Comparison of ENCODE assay signal across 15 cellular contexts in genomic region chr19:39935262-39935661, GRCh38. TPM values are rescaled to one million over a fixed set of nuclear protein-coding genes. Genes with fewer than 3 reads are reported as not detected.
A peak's percentile ranks its signal among the peaks of the same experiment; 100 is the strongest.
DNase-seq lines count a peak whose midpoint lies in the region; ATAC-seq and TF ChIP-seq lines count a peak whose summit lies in the region.
"Had no signal": no experiment of that assay in that cellular context is flagged by ENCODE, and none has a peak within 500 bp of the region (broad histone marks: within the 10 kb centered on the region; RNA-seq: fewer than 3 reads in every experiment).

No MANE protein-coding gene starts in this region.

- DNase-seq in activated CD4-positive, alpha-beta memory T cell treated with anti-CD3 and anti-CD28 coated beads for 36 hours = no peak
- no peak for DNase-seq in activated CD4-positive, alpha-beta memory T cell treated with anti-CD3 and anti-CD28 coated beads, Interleukin-2, amount 10 ng/mL, durations not matched to agents 7 days and 5 days
- no peak for DNase-seq in HCT116 (ENCODE audit: low read depth, low spot score)
- no peak for DNase-seq in colonic mucosa
- DNase-seq in stimulated activated effector memory CD8-positive, alpha-beta T cell treated with anti-CD3 and anti-CD28 coated beads, Interleukin-12 subunit alpha, Interleukin-12 subunit beta, amount 100 ng/mL, for 72 hours (ENCODE audit: low spot score in 2 of 2) = no peak
- DNase-seq in NCI-H748 treated with DMSO at 0.1 percent for 48 hours (lab: John Stamatoyannopoulos, UW) = no peak
- DNase-seq in HFFc6 = no peak
- no peak for DNase-seq in hepatic stellate cell (ENCODE audit: low spot score)
- DNase-seq: dermis blood vessel endothelial cell, esophagus squamous epithelium, left cardiac atrium, NCI-H1694 treated with DMSO at 0.1 percent for 48 hours, PC-3, testis had no signal

- no peak overlapping the region for H3K9ac ChIP-seq in HCT116 (ENCODE audit: low read length)
- H3K9ac ChIP-seq in colonic mucosa (ENCODE audit: low read depth in 2 of 2, low read length in 2 of 2) = peak overlapping the region in 1 of 2 donors; percentile 71

- H3K4me1 Mint-ChIP-seq in activated CD4-positive, alpha-beta memory T cell treated with anti-CD3 and anti-CD28 coated beads for 36 hours (ENCODE audit: low read depth) = peaks cover 55% of the 10 kb centered on the region
- peaks cover 43% of the 10 kb centered on the region for H3K4me1 Mint-ChIP-seq in activated CD4-positive, alpha-beta memory T cell treated with anti-CD3 and anti-CD28 coated beads, Interleukin-2, amount 10 ng/mL, durations not matched to agents 7 days and 5 days
- peaks cover 47% of the 10 kb centered on the region for H3K4me1 Mint-ChIP-seq in stimulated activated effector memory CD8-positive, alpha-beta T cell treated with anti-CD3 and anti-CD28 coated beads, Interleukin-12 subunit alpha, Interleukin-12 subunit beta, amount 100 ng/mL, for 72 hours
- H3K4me1 Mint-ChIP-seq in HFFc6 (ENCODE audit: low read depth) = no peaks in the 10 kb centered on the region

- H3K4me1 ChIP-seq in HCT116 (ENCODE audit: control insufficient read depth in 1 of 2, insufficient read depth in 2 of 2, low read length in 2 of 2) = peaks cover 0 to 6% of the 10 kb centered on the region in 2 experiments; a peak in 1 of 4 replicates
- H3K4me1 ChIP-seq in colonic mucosa = peaks cover 8% of the 10 kb centered on the region
- H3K4me1 ChIP-seq: prostate gland had no signal

- peak overlapping the region; percentile 59 for H3K27ac Mint-ChIP-seq in activated CD4-positive, alpha-beta memory T cell treated with anti-CD3 and anti-CD28 coated beads for 36 hours
- H3K27ac Mint-ChIP-seq in activated CD4-positive, alpha-beta memory T cell treated with anti-CD3 and anti-CD28 coated beads, Interleukin-2, amount 10 ng/mL, durations not matched to agents 7 days and 5 days = no peak overlapping the region
- H3K27ac Mint-ChIP-seq in stimulated activated effector memory CD8-positive, alpha-beta T cell treated with anti-CD3 and anti-CD28 coated beads, Interleukin-12 subunit alpha, Interleukin-12 subunit beta, amount 100 ng/mL, for 72 hours = peak overlapping the region; percentile 93
- no peak overlapping the region for H3K27ac Mint-ChIP-seq in HFFc6

- H3K4me3 Mint-ChIP-seq in activated CD4-positive, alpha-beta memory T cell treated with anti-CD3 and anti-CD28 coated beads for 36 hours = no peak overlapping the region
- H3K4me3 Mint-ChIP-seq in activated CD4-positive, alpha-beta memory T cell treated with anti-CD3 and anti-CD28 coated beads, Interleukin-2, amount 10 ng/mL, durations not matched to agents 7 days and 5 days = no peak overlapping the region
- no peak overlapping the region for H3K4me3 Mint-ChIP-seq in stimulated activated effector memory CD8-positive, alpha-beta T cell treated with anti-CD3 and anti-CD28 coated beads, Interleukin-12 subunit alpha, Interleukin-12 subunit beta, amount 100 ng/mL, for 72 hours
- no peak overlapping the region for H3K4me3 Mint-ChIP-seq in HFFc6

- H3K27me3 ChIP-seq in HCT116 (ENCODE audit: insufficient read depth, low read length) (no peaks in the 10 kb centered on the region), colonic mucosa (no peaks in the 10 kb centered on the region)
- H3K27me3 ChIP-seq: testis had no signal

- H3K36me3 Mint-ChIP-seq in activated CD4-positive, alpha-beta memory T cell treated with anti-CD3 and anti-CD28 coated beads for 36 hours = peaks cover 6% of the 10 kb centered on the region
- H3K36me3 Mint-ChIP-seq in activated CD4-positive, alpha-beta memory T cell treated with anti-CD3 and anti-CD28 coated beads, Interleukin-2, amount 10 ng/mL, durations not matched to agents 7 days and 5 days (ENCODE audit: low read depth) = peaks cover 6% of the 10 kb centered on the region
- no peaks in the 10 kb centered on the region for H3K36me3 Mint-ChIP-seq in stimulated activated effector memory CD8-positive, alpha-beta T cell treated with anti-CD3 and anti-CD28 coated beads, Interleukin-12 subunit alpha, Interleukin-12 subunit beta, amount 100 ng/mL, for 72 hours
- H3K36me3 Mint-ChIP-seq in HFFc6 (ENCODE audit: low read depth) = no peaks in the 10 kb centered on the region

- RAD21 ChIA-PET in HCT116 (lab: Charles Lee; ENCODE audit: low non-redundant PET in 1 of 2, low total read pairs in 2 of 2, uncharacterized antibody in 2 of 2, unreplicated experiment in 2 of 2) = no interaction called here

- POLR2A ChIA-PET in activated CD4-positive, alpha-beta memory T cell treated with anti-CD3 and anti-CD28 coated beads for 36 hours (lab: Charles Lee) = no interaction called here
- POLR2A ChIA-PET in activated CD4-positive, alpha-beta memory T cell treated with anti-CD3 and anti-CD28 coated beads, Interleukin-2, amount 10 ng/mL, durations not matched to agents 7 days and 5 days (lab: Charles Lee) = interaction anchor here (1.4 to 2.8 kb wide), 2 partner anchors 18 to 35 kb away, joined by 4 to 33 read pairs; partner anchors contain the start of gene PSMC4
- POLR2A ChIA-PET in HCT116 (lab: Charles Lee) = no interaction called here

- no peaks in the 10 kb centered on the region for H3K79me2 ChIP-seq in HCT116 (ENCODE audit: insufficient read depth, low read length)

- no peak for TF ChIP-seq POLR2A in HCT116 (IDR thresholded peaks at IDR 0.05; ENCODE audit: borderline replicate concordance, extremely low read depth, insufficient read depth, insufficient read length)

- no peak overlapping the region for H2AFZ ChIP-seq in HCT116 (ENCODE audit: low read depth, low read length, poor library complexity, severe bottlenecking)

- no TSS peak for BruUV-seq in HCT116 (replicated peaks; lab: Mats Ljungman, UMichigan)

- H3K27ac ChIP-seq in HCT116 (ENCODE audit: low read depth, low read length) (no peak overlapping the region), colonic mucosa (peak overlapping the region; percentile 7)
- H3K27ac ChIP-seq: esophagus squamous epithelium, prostate gland, testis had no signal

- H3K4me2 ChIP-seq in HCT116 (ENCODE audit: low read length) = no peak overlapping the region

- H4K20me1 ChIP-seq in HCT116 (ENCODE audit: insufficient read depth) = no peaks in the 10 kb centered on the region

- peak in 1 of 3 experiments; percentile 14; a peak in 1 of 6 replicates for TF ChIP-seq CTCF in HCT116 (IDR thresholded peaks at IDR 0.05 in 2 of 3, conservative IDR thresholded peaks at IDR 0.05 in 1 of 3; ENCODE audit: borderline replicate concordance in 1 of 3, insufficient read depth in 1 of 3, low read depth in 2 of 3, low read length in 2 of 3)
- no peak for TF ChIP-seq CTCF in colonic mucosa (IDR thresholded peaks at IDR 0.05)
- TF ChIP-seq CTCF in HFFc6 (IDR thresholded peaks at IDR 0.05) = no peak

- intact Hi-C loops in activated CD4-positive, alpha-beta memory T cell treated with anti-CD3 and anti-CD28 coated beads for 36 hours (cut with micrococcal nuclease) = no loop called here
- intact Hi-C loops in HCT116 (cut with micrococcal nuclease) = no loop called here
- intact Hi-C loops in colonic mucosa (cut with DNase I) = no loop called here

- H3K9me3 ChIP-seq in HCT116 (ENCODE audit: control insufficient read depth in 1 of 2, insufficient read depth in 1 of 2, low read depth in 1 of 2, low read length in 2 of 2) (no peaks in the 10 kb centered on the region), colonic mucosa (no peaks in the 10 kb centered on the region)
- H3K9me3 ChIP-seq: prostate gland, testis had no signal

- peak; percentile 44; the same call in 1 of the 2 replicates for ATAC-seq in HCT116
- ATAC-seq in stimulated activated effector memory CD8-positive, alpha-beta T cell treated with anti-CD3 and anti-CD28 coated beads, Interleukin-12 subunit alpha, Interleukin-12 subunit beta, amount 100 ng/mL, for 72 hours = no peak
- ATAC-seq: left cardiac atrium, PC-3 had no signal

- no peak for TF ChIP-seq RAD21 in HCT116 (IDR thresholded peaks at IDR 0.05; ENCODE audit: low read depth)

- no peaks in the 10 kb centered on the region for H3K36me3 ChIP-seq in HCT116 (ENCODE audit: control insufficient read depth in 1 of 2, insufficient read depth in 2 of 2, low read length in 2 of 2)
- no peaks in the 10 kb centered on the region for H3K36me3 ChIP-seq in colonic mucosa
- H3K36me3 ChIP-seq: esophagus squamous epithelium, prostate gland had no signal

- peaks cover 7% of the 10 kb centered on the region for H3K9me3 Mint-ChIP-seq in activated CD4-positive, alpha-beta memory T cell treated with anti-CD3 and anti-CD28 coated beads for 36 hours
- H3K9me3 Mint-ChIP-seq in activated CD4-positive, alpha-beta memory T cell treated with anti-CD3 and anti-CD28 coated beads, Interleukin-2, amount 10 ng/mL, durations not matched to agents 7 days and 5 days = peaks cover 5% of the 10 kb centered on the region
- peaks cover 13% of the 10 kb centered on the region for H3K9me3 Mint-ChIP-seq in stimulated activated effector memory CD8-positive, alpha-beta T cell treated with anti-CD3 and anti-CD28 coated beads, Interleukin-12 subunit alpha, Interleukin-12 subunit beta, amount 100 ng/mL, for 72 hours
- no peaks in the 10 kb centered on the region for H3K9me3 Mint-ChIP-seq in HFFc6

- CTCF ChIA-PET in activated CD4-positive, alpha-beta memory T cell treated with anti-CD3 and anti-CD28 coated beads for 36 hours (lab: Charles Lee) = interaction anchor here (3.9 kb wide), 1 partner anchor 35 kb away, joined by 24 read pairs; the partner anchor contains the start of gene PSMC4
- CTCF ChIA-PET in activated CD4-positive, alpha-beta memory T cell treated with anti-CD3 and anti-CD28 coated beads, Interleukin-2, amount 10 ng/mL, durations not matched to agents 7 days and 5 days (lab: Charles Lee) = no interaction called here
- CTCF ChIA-PET in HCT116 (lab: Charles Lee) = no interaction called here

- H3K4me3 ChIP-seq in HCT116 (replicated peaks in 1 of 2; ENCODE audit: low read depth in 1 of 2, low read length in 2 of 2) (no peak overlapping the region), colonic mucosa (no peak overlapping the region)
- H3K4me3 ChIP-seq: esophagus squamous epithelium, prostate gland, testis had no signal

- no peaks in the 10 kb centered on the region for H3K9me2 ChIP-seq in HCT116 (ENCODE audit: insufficient read depth)

- H3K27me3 Mint-ChIP-seq in activated CD4-positive, alpha-beta memory T cell treated with anti-CD3 and anti-CD28 coated beads for 36 hours = no peaks in the 10 kb centered on the region
- H3K27me3 Mint-ChIP-seq in activated CD4-positive, alpha-beta memory T cell treated with anti-CD3 and anti-CD28 coated beads, Interleukin-2, amount 10 ng/mL, durations not matched to agents 7 days and 5 days = no peaks in the 10 kb centered on the region
- H3K27me3 Mint-ChIP-seq in HFFc6 (ENCODE audit: insufficient read depth) = peaks cover 10% of the 10 kb centered on the region

RNA-seq across cellular contexts. Expression of gene FCGBP, which starts 0.8 kb away (rescaled TPM):
- total RNA-seq in activated CD4-positive, alpha-beta memory T cell treated with anti-CD3 and anti-CD28 coated beads for 36 hours = 1 to 10 TPM; 3.6 TPM
- total RNA-seq in activated CD4-positive, alpha-beta memory T cell treated with anti-CD3 and anti-CD28 coated beads, Interleukin-2, amount 10 ng/mL, durations not matched to agents 7 days and 5 days = 1 to 10 TPM in 1 of 2 experiments, under 1 TPM in 1; 0.65 to 1.4 TPM
- total RNA-seq in HCT116 (2021; ENCODE audit: unreplicated experiment) (5.7 TPM), colonic mucosa (1,000 to 10,000 TPM; 2,896 to 3,903 TPM)
- 2.0 and 2.4 TPM in 2 replicates for polyA plus RNA-seq in HCT116 (2012)
- under 1 TPM; 0.02 to 0.83 (median 0.18) TPM for total RNA-seq in HFFc6 (2021; fragmentation: NEBNext Ultra II Directional; extraction: Animal tissue kit (Norgen Biotek cat#: 25700))

RNA-seq across cellular contexts. Expression of gene PSMC4, which starts 35.7 kb away (rescaled TPM):
- 100 to 1,000 TPM; 105 to 107 TPM for total RNA-seq in activated CD4-positive, alpha-beta memory T cell treated with anti-CD3 and anti-CD28 coated beads for 36 hours
- total RNA-seq in activated CD4-positive, alpha-beta memory T cell treated with anti-CD3 and anti-CD28 coated beads, Interleukin-2, amount 10 ng/mL, durations not matched to agents 7 days and 5 days = 10 to 100 TPM; 96.4 to 97.6 TPM
- total RNA-seq in HCT116 (2021; ENCODE audit: unreplicated experiment) (120 TPM), colonic mucosa (100 to 1,000 TPM in 1 of 2 donors, 10 to 100 TPM in 1; 87.3 to 143 TPM)
- polyA plus RNA-seq in HCT116 (2012) = 136 and 141 TPM in 2 replicates
- total RNA-seq in HFFc6 (2021; fragmentation: NEBNext Ultra II Directional; extraction: Animal tissue kit (Norgen Biotek cat#: 25700)) = 100 to 1,000 TPM; 124 to 144 (median 133) TPM

Comparison
In these comparisons a context has a peak if more than half of its experiments do, and no peak if none do; other contexts are left out.
1. H3K27ac Mint-ChIP-seq: peak in activated CD4-positive, alpha-beta memory T cell treated with anti-CD3 and anti-CD28 coated beads for 36 hours (single experiment) and stimulated activated effector memory CD8-positive, alpha-beta T cell treated with anti-CD3 and anti-CD28 coated beads, Interleukin-12 subunit alpha, Interleukin-12 subunit beta, amount 100 ng/mL, for 72 hours (single experiment); none in activated CD4-positive, alpha-beta memory T cell treated with anti-CD3 and anti-CD28 coated beads, Interleukin-2, amount 10 ng/mL, durations not matched to agents 7 days and 5 days (single experiment) and HFFc6 (single experiment).
2. RNA of gene FCGBP, which starts 0.8 kb away (total RNA-seq): 2,896 to 3,903 TPM in colonic mucosa; 5.7 TPM in HCT116 (single experiment), 3.6 TPM in activated CD4-positive, alpha-beta memory T cell treated with anti-CD3 and anti-CD28 coated beads for 36 hours, 0.65 to 1.4 TPM in activated CD4-positive, alpha-beta memory T cell treated with anti-CD3 and anti-CD28 coated beads, Interleukin-2, amount 10 ng/mL, durations not matched to agents 7 days and 5 days and 0.02 to 0.83 TPM in HFFc6; every median in the first group is over 100 times any median in the second.